ENCODE assay signal across 1 cellular context in the genomic region with DNA sequence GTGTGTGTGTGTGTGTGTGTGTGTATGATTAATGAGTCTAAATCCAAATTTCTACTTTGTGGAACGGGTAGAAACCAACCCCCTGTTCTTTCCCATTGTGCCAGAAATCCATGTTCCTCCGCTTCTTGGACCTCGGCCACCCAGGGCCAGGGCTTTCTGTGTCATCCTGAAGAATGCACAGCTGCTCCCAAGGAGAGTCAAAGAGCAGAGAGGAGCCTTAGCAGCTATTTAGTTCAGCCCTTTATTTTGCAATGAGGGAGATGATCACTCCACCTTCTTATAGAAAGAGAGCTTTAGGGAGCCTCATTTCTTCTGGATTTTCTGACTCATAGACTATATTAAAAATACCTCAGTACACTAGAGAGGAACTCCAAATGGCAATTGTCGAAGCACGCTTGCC.
TF ChIP-seq lines count a peak whose summit lies in the region.

No MANE protein-coding gene starts in this region.

TF ChIP-seq in GM23338, 12 proteins besides CTCF, POLR2A, EP300 and RAD21 (continued from another document):
- TF ChIP-seq, protein P1, sequence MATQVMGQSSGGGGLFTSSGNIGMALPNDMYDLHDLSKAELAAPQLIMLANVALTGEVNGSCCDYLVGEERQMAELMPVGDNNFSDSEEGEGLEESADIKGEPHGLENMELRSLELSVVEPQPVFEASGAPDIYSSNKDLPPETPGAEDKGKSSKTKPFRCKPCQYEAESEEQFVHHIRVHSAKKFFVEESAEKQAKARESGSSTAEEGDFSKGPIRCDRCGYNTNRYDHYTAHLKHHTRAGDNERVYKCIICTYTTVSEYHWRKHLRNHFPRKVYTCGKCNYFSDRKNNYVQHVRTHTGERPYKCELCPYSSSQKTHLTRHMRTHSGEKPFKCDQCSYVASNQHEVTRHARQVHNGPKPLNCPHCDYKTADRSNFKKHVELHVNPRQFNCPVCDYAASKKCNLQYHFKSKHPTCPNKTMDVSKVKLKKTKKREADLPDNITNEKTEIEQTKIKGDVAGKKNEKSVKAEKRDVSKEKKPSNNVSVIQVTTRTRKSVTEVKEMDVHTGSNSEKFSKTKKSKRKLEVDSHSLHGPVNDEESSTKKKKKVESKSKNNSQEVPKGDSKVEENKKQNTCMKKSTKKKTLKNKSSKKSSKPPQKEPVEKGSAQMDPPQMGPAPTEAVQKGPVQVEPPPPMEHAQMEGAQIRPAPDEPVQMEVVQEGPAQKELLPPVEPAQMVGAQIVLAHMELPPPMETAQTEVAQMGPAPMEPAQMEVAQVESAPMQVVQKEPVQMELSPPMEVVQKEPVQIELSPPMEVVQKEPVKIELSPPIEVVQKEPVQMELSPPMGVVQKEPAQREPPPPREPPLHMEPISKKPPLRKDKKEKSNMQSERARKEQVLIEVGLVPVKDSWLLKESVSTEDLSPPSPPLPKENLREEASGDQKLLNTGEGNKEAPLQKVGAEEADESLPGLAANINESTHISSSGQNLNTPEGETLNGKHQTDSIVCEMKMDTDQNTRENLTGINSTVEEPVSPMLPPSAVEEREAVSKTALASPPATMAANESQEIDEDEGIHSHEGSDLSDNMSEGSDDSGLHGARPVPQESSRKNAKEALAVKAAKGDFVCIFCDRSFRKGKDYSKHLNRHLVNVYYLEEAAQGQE (IDR thresholded peaks at IDR 0.05; ENCODE audit: unreplicated experiment), result no peak
- no peak for TF ChIP-seq EZH2phosphoT487 (IDR thresholded peaks at IDR 0.05; ENCODE audit: unreplicated experiment)
- no peak for TF ChIP-seq NANOG (IDR thresholded peaks at IDR 0.05; ENCODE audit: borderline replicate concordance)
- TF ChIP-seq, protein P2, sequence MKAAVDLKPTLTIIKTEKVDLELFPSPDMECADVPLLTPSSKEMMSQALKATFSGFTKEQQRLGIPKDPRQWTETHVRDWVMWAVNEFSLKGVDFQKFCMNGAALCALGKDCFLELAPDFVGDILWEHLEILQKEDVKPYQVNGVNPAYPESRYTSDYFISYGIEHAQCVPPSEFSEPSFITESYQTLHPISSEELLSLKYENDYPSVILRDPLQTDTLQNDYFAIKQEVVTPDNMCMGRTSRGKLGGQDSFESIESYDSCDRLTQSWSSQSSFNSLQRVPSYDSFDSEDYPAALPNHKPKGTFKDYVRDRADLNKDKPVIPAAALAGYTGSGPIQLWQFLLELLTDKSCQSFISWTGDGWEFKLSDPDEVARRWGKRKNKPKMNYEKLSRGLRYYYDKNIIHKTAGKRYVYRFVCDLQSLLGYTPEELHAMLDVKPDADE (IDR thresholded peaks at IDR 0.05), result no peak
- TF ChIP-seq JUNB (IDR thresholded peaks at IDR 0.05; ENCODE audit: unreplicated experiment), result no peak
- TF ChIP-seq STAT1 (IDR thresholded peaks at IDR 0.05; ENCODE audit: unreplicated experiment), result no peak
- TF ChIP-seq ZNF331 (CRISPR knock-in tag; IDR thresholded peaks at IDR 0.05; ENCODE audit: low read depth), result no peak
